In the genomic region with DNA sequence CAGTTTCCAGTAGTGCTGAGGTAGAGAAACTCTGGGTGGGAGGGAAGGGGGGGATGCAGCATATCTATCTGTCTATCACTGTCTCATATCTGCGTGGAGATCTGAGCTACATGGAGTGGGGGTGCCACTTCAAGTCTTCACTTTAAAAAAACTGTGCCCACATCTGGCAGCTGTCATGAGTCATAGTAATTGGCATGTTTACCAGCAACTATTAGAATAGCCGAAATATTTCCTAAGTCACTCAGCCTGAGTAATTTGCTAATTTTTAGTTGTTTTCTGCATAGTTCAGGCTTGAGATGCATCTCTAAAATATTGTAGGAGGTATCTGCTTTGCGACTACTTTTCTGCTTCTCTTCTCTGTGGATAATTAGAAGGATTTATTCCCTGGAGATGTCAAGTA, we compare ENCODE assay signal across 11 cellular contexts.
A peak's percentile ranks its signal among the peaks of the same experiment; 100 is the strongest.
DNase-seq lines count a peak whose midpoint lies in the region; ATAC-seq and TF ChIP-seq lines count a peak whose summit lies in the region.
"Had no signal": no experiment of that assay in that cellular context is flagged by ENCODE, and none has a peak within 500 bp of the region (broad histone marks: within the 10 kb centered on the region; RNA-seq: fewer than 3 reads in every experiment).

No MANE protein-coding gene starts in this region.

- ATAC-seq in HG03095 (IDR thresholded peaks at IDR 0.05; ENCODE audit: unreplicated experiment): no peak

- TF ChIP-seq CTCF in brain microvascular endothelial cell (IDR thresholded peaks at IDR 0.05; ENCODE audit: low read depth, low read length, missing control alignments) (no peak), sigmoid colon (IDR thresholded peaks at IDR 0.05) (no peak), esophagus squamous epithelium (IDR thresholded peaks at IDR 0.05) (no peak)

- H3K4me3 ChIP-seq in brain microvascular endothelial cell (ENCODE audit: low read depth, low read length) (no peak overlapping the region), sigmoid colon (no peak overlapping the region), esophagus squamous epithelium (no peak overlapping the region)

- H3K36me3 ChIP-seq in brain microvascular endothelial cell (replicated peaks) (no peaks in the 10 kb centered on the region), sigmoid colon (no peaks in the 10 kb centered on the region), esophagus squamous epithelium (no peaks in the 10 kb centered on the region)

- intact Hi-C loops in sigmoid colon (cut with DNase I): no loop called here
- intact Hi-C loops in esophagus squamous epithelium (cut with DNase I): no loop called here

- WGBS in sigmoid colon, 2 donors: 75% methylated on average over 3 of the region's 3 CpGs
- 36 to 39% methylated on average over 3 of the region's 3 CpGs for WGBS in esophagus squamous epithelium, 2 donors

- H3K9me3 ChIP-seq in sigmoid colon (no peaks in the 10 kb centered on the region), esophagus squamous epithelium (no peaks in the 10 kb centered on the region)

- TF ChIP-seq EP300 in sigmoid colon (IDR thresholded peaks at IDR 0.05): no peak

- H3K4me1 ChIP-seq in sigmoid colon (no peaks in the 10 kb centered on the region), esophagus squamous epithelium (peaks cover 0 to 26% (median 3%) of the 10 kb centered on the region in 3 donors)

- TF ChIP-seq POLR2A in sigmoid colon (IDR thresholded peaks at IDR 0.05) (no peak), esophagus squamous epithelium (IDR thresholded peaks at IDR 0.05) (no peak)

- H3K27ac ChIP-seq in brain microvascular endothelial cell: no peak overlapping the region
- H3K27ac ChIP-seq in sigmoid colon: no peak overlapping the region
- no peak overlapping the region for H3K27ac ChIP-seq in esophagus squamous epithelium

- no peaks in the 10 kb centered on the region for H3K27me3 ChIP-seq in brain microvascular endothelial cell (replicated peaks)
- no peaks in the 10 kb centered on the region for H3K27me3 ChIP-seq in sigmoid colon
- no peaks in the 10 kb centered on the region for H3K27me3 ChIP-seq in esophagus squamous epithelium

- DNase-seq in AG08395 (ENCODE audit: low spot score): peak; percentile 78
- DNase-seq in HS-5 (ENCODE audit: low read depth): peak; percentile 92
- DNase-seq in brain microvascular endothelial cell: peak; percentile 30
- peak; percentile 24 for DNase-seq in kidney glomerular epithelial cell (lab: John Stamatoyannopoulos, UW)
- no peak for DNase-seq in LoVo (ENCODE audit: low spot score)
- no peak for DNase-seq in sigmoid colon
- no peak for DNase-seq in esophagus squamous epithelium (lab: John Stamatoyannopoulos, UW)
- DNase-seq: CD4-positive, CD25-positive, alpha-beta regulatory T cell; central memory CD4-positive, alpha-beta T cell; substantia nigra had no signal

- in situ Hi-C loops in brain microvascular endothelial cell (cut with HindIII; ENCODE audit: low pct_ligation_motif_present, low sequenced_read_pairs): no loop called here

Comparison
In these comparisons a context has a peak if more than half of its experiments do, and no peak if none do; other contexts are left out.
1. DNase-seq: peak in AG08395 (single experiment), HS-5 (single experiment), brain microvascular endothelial cell (single experiment) and kidney glomerular epithelial cell (single experiment); none in LoVo (single experiment), sigmoid colon (single experiment) and esophagus squamous epithelium (single experiment).